Comparison of ENCODE assay signal across 27 cellular contexts in the genomic region with DNA sequence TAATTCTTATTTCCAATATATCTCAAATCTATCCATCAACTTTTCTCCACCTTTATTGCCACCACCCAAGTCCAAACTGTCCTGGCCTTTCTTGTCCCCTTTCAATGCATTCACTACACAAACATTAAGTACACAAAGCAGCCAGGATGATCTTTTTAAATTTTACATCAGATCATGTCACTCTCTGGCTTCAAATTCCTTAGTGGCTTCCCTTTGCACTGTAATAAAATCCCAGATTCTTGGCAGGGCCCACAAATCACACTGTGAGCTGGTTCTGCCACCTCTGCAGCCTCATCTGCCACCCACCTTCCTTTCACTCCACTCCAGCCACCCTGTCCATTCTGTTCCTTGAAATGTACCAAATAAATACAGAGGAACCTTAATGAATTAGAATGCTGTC.
"Had no signal": no experiment of that assay in that cellular context is flagged by ENCODE, and none has a peak within 500 bp of the region (broad histone marks: within the 10 kb centered on the region; RNA-seq: fewer than 3 reads in every experiment).

No MANE protein-coding gene starts in this region.

- H3K4me1 ChIP-seq: ascending aorta, breast epithelium had no signal

- H3K27me3 ChIP-seq: ascending aorta, breast epithelium, cardiac muscle cell, colonic mucosa had no signal

- H3K4me3 Mint-ChIP-seq: activated CD4-positive, alpha-beta memory T cell treated with anti-CD3 and anti-CD28 coated beads, Interleukin-2, amount 10 ng/mL, durations not matched to agents 7 days and 5 days; activated CD4-positive, alpha-beta T cell treated with anti-CD3 and anti-CD28 coated beads, Interleukin-2, amount 10 ng/mL, durations not matched to agents 7 days and 5 days; activated naive CD4-positive, alpha-beta T cell treated with anti-CD3 and anti-CD28 coated beads, Interleukin-2, amount 10 ng/mL, durations not matched to agents 7 days and 5 days; activated naive CD8-positive, alpha-beta T cell treated with anti-CD3 and anti-CD28 coated beads, Interleukin-2, amount 10 ng/mL, durations not matched to agents 7 days and 5 days; activated T-cell treated with anti-CD3 and anti-CD28 coated beads, Interleukin-2, amount 50 U/mL, for 24 hours; activated T-cell treated with anti-CD3 and anti-CD28 coated beads, Interleukin-2, amount 50 U/mL, for 72 hours; brain; WTC11 had no signal

- H3K27ac Mint-ChIP-seq: activated CD4-positive, alpha-beta memory T cell treated with anti-CD3 and anti-CD28 coated beads, Interleukin-2, amount 10 ng/mL, durations not matched to agents 7 days and 5 days; activated CD4-positive, alpha-beta T cell treated with anti-CD3 and anti-CD28 coated beads, Interleukin-2, amount 10 ng/mL, durations not matched to agents 7 days and 5 days; activated naive CD4-positive, alpha-beta T cell treated with anti-CD3 and anti-CD28 coated beads, Interleukin-2, amount 10 ng/mL, durations not matched to agents 7 days and 5 days; activated naive CD4-positive, alpha-beta T cell treated with anti-CD3 and anti-CD28 coated beads, Interleukin-2, amount 50 U/mL, for 72 hours; activated naive CD8-positive, alpha-beta T cell treated with anti-CD3 and anti-CD28 coated beads, Interleukin-2, amount 10 ng/mL, durations not matched to agents 7 days and 5 days; activated T-cell treated with anti-CD3 and anti-CD28 coated beads, Interleukin-2, amount 50 U/mL, for 24 hours; activated T-cell treated with anti-CD3 and anti-CD28 coated beads, Interleukin-2, amount 50 U/mL, for 72 hours; WTC11 had no signal

- H3K36me3 ChIP-seq: ascending aorta, breast epithelium, cardiac muscle cell, colonic mucosa had no signal

- H3K4me3 ChIP-seq: ascending aorta, breast epithelium, cardiac muscle cell, colonic mucosa had no signal

- H3K9me3 ChIP-seq: ascending aorta, breast epithelium, colonic mucosa had no signal

- H3K9me3 Mint-ChIP-seq: activated CD4-positive, alpha-beta memory T cell treated with anti-CD3 and anti-CD28 coated beads, Interleukin-2, amount 10 ng/mL, durations not matched to agents 7 days and 5 days; activated CD4-positive, alpha-beta T cell treated with anti-CD3 and anti-CD28 coated beads, Interleukin-2, amount 10 ng/mL, durations not matched to agents 7 days and 5 days; activated naive CD4-positive, alpha-beta T cell treated with anti-CD3 and anti-CD28 coated beads, Interleukin-2, amount 10 ng/mL, durations not matched to agents 7 days and 5 days; activated naive CD4-positive, alpha-beta T cell treated with anti-CD3 and anti-CD28 coated beads, Interleukin-2, amount 50 U/mL, for 72 hours; activated naive CD8-positive, alpha-beta T cell treated with anti-CD3 and anti-CD28 coated beads, Interleukin-2, amount 10 ng/mL, durations not matched to agents 7 days and 5 days; activated T-cell treated with anti-CD3 and anti-CD28 coated beads, Interleukin-2, amount 50 U/mL, for 24 hours; activated T-cell treated with anti-CD3 and anti-CD28 coated beads, Interleukin-2, amount 50 U/mL, for 72 hours had no signal

- H3K27ac ChIP-seq: ascending aorta, breast epithelium, cardiac muscle cell, colonic mucosa, epithelial cell of prostate had no signal

- H3K36me3 Mint-ChIP-seq: activated naive CD4-positive, alpha-beta T cell treated with anti-CD3 and anti-CD28 coated beads, Interleukin-2, amount 10 ng/mL, durations not matched to agents 7 days and 5 days; activated naive CD4-positive, alpha-beta T cell treated with anti-CD3 and anti-CD28 coated beads, Interleukin-2, amount 50 U/mL, for 72 hours; activated naive CD8-positive, alpha-beta T cell treated with anti-CD3 and anti-CD28 coated beads, Interleukin-2, amount 10 ng/mL, durations not matched to agents 7 days and 5 days; brain had no signal

- ATAC-seq: activated naive CD4-positive, alpha-beta T cell treated with anti-CD3 and anti-CD28 coated beads, Interleukin-2, amount 50 U/mL, for 72 hours; activated T-cell treated with anti-CD3 and anti-CD28 coated beads, Interleukin-2, amount 50 U/mL, for 72 hours; WTC11 had no signal

- H3K4me1 Mint-ChIP-seq: activated CD4-positive, alpha-beta memory T cell treated with anti-CD3 and anti-CD28 coated beads, Interleukin-2, amount 10 ng/mL, durations not matched to agents 7 days and 5 days; activated CD4-positive, alpha-beta T cell treated with anti-CD3 and anti-CD28 coated beads, Interleukin-2, amount 10 ng/mL, durations not matched to agents 7 days and 5 days; activated naive CD4-positive, alpha-beta T cell treated with anti-CD3 and anti-CD28 coated beads, Interleukin-2, amount 10 ng/mL, durations not matched to agents 7 days and 5 days; activated naive CD8-positive, alpha-beta T cell treated with anti-CD3 and anti-CD28 coated beads, Interleukin-2, amount 10 ng/mL, durations not matched to agents 7 days and 5 days; WTC11 had no signal

- DNase-seq: activated CD4-positive, alpha-beta memory T cell treated with anti-CD3 and anti-CD28 coated beads, Interleukin-2, amount 10 ng/mL, durations not matched to agents 7 days and 5 days; activated CD4-positive, alpha-beta T cell treated with anti-CD3 and anti-CD28 coated beads for 1 hour; activated CD4-positive, alpha-beta T cell treated with anti-CD3 and anti-CD28 coated beads for 4 hours; activated CD4-positive, alpha-beta T cell treated with anti-CD3 and anti-CD28 coated beads, Interleukin-2, amount 10 ng/mL, durations not matched to agents 7 days and 5 days; activated CD4-positive, alpha-beta T cell treated with anti-CD3 and anti-CD28 coated beads, Interleukin-2, amount 50 U/mL, for 4 hours; activated CD8-positive, alpha-beta memory T cell treated with anti-CD3 and anti-CD28 coated beads, Interleukin-2, amount 50 U/mL, for 48 hours; activated gamma-delta T cell; activated naive CD4-positive, alpha-beta T cell; activated naive CD4-positive, alpha-beta T cell treated with anti-CD3 and anti-CD28 coated beads, Interleukin-2, amount 10 ng/mL, durations not matched to agents 7 days and 5 days; activated naive CD8-positive, alpha-beta T cell treated with anti-CD3 and anti-CD28 coated beads, Interleukin-2, amount 10 ng/mL, durations not matched to agents 7 days and 5 days; activated T-cell treated with anti-CD3 and anti-CD28 coated beads for 4 hours; activated T-cell treated with anti-CD3 and anti-CD28 coated beads, Interleukin-2, amount 50 U/mL, for 24 hours; activated T-cell treated with anti-CD3 and anti-CD28 coated beads, Interleukin-2, amount 50 U/mL, for 72 hours; central memory CD4-positive, alpha-beta T cell; cerebellar nuclear complex; colonic mucosa; effector CD8-positive, alpha-beta T cell; foreskin fibroblast; head of caudate nucleus; T-helper 2 cell had no signal
